ENCODE assay signal across 8 cellular contexts in the genomic region with DNA sequence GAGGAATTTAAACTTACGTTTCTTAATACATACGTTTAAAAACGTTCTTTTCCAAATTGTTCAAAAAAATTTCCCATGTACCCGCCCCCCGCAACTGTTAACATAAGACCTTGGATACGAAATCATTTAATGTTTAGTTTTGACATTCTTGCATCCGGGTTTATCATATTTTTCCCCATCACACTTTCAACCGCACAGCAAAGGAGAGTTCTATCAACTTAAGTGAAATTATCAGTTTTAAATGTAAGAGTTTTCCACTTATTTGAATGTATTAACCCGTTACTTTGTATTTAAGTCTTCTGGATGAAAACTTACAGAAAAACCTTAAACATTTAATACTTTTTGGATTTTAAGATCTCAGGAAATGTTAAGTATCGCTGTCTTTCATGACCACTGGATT. TPM values are rescaled to one million over a fixed set of nuclear protein-coding genes. Genes with fewer than 3 reads are reported as not detected.
DNase-seq lines count a peak whose midpoint lies in the region; ATAC-seq, FAIRE-seq and TF ChIP-seq lines count a peak whose summit lies in the region.

No MANE protein-coding gene starts in this region.

- H3K27ac Mint-ChIP-seq in progenitor cell of endocrine pancreas = peak overlapping the region; percentile 100

- POLR2A ChIA-PET in PC-3 (lab: Charles Lee; ENCODE audit: unreplicated experiment) = no interaction called here

- peak overlapping the region; percentile 96 for H3K9ac ChIP-seq in PC-3 (ENCODE audit: low read length)

- FAIRE-seq in RCC 7860 (lab: Jason Lieb, UNC) = no peak

- H3K27me3 Mint-ChIP-seq in progenitor cell of endocrine pancreas = no peaks in the 10 kb centered on the region

- H3K4me3 ChIP-seq in PC-3 (ENCODE audit: low read length) (peak overlapping the region; percentile 98), esophagus muscularis mucosa (peak overlapping the region; percentile 93 to 98 (median 96))

- 23% methylated on average over 10 of the region's 10 CpGs for WGBS in esophagus muscularis mucosa

- no peaks in the 10 kb centered on the region for H3K9me3 Mint-ChIP-seq in progenitor cell of endocrine pancreas (ENCODE audit: low read depth)

- H3K27ac ChIP-seq in PC-3 (ENCODE audit: low read length) (peak overlapping the region; percentile 44), esophagus muscularis mucosa (replicated peaks in 1 of 4) (peak overlapping the region; percentile 98 to 99 (median 98))

- H3K79me2 ChIP-seq in PC-3 (ENCODE audit: low read length) = peaks cover 44% of the 10 kb centered on the region

- H3K4me3 Mint-ChIP-seq in progenitor cell of endocrine pancreas (ENCODE audit: low read depth) = peak overlapping the region; percentile 100

- TF ChIP-seq EP300 in esophagus muscularis mucosa (IDR thresholded peaks at IDR 0.05) = no peak

- intact Hi-C loops in PC-3 (cut with micrococcal nuclease) (loop anchor here (5.0 kb wide), 2 partner anchors 81 to 129 kb away; a partner anchor contains a TSS), esophagus muscularis mucosa (cut with DNase I) (loop anchor here (10.0 kb wide), 1 partner anchor 556 kb away; a partner anchor contains a TSS)

- H3K36me3 ChIP-seq in PC-3 (ENCODE audit: low read depth, low read length) (peaks cover 4% of the 10 kb centered on the region; the same call in 1 of the 2 replicates), esophagus muscularis mucosa (peaks cover 0 to 27% (median 15%) of the 10 kb centered on the region in 4 donors)

- no peak for ATAC-seq in PC-3
- no peak for ATAC-seq in HG02852 (IDR thresholded peaks at IDR 0.05; ENCODE audit: unreplicated experiment)

- H4K20me1 ChIP-seq in PC-3 (ENCODE audit: low read length) = no peaks in the 10 kb centered on the region

- H3K27me3 ChIP-seq in PC-3 (ENCODE audit: low read length) (no peaks in the 10 kb centered on the region), esophagus muscularis mucosa (no peaks in the 10 kb centered on the region)

- BruUV-seq in PC-3 (replicated peaks; lab: Mats Ljungman, UMichigan) = TSS peak; percentile 72

- peak overlapping the region; percentile 99 for H3K4me2 ChIP-seq in PC-3 (ENCODE audit: low read length)

- H3K4me1 ChIP-seq in PC-3 (ENCODE audit: insufficient read depth, low read length) (peaks cover 19% of the 10 kb centered on the region), esophagus muscularis mucosa (peaks cover 20 to 41% (median 39%) of the 10 kb centered on the region in 4 donors)

- no peak for TF ChIP-seq CTCF in PC-3 (conservative IDR thresholded peaks at IDR 0.05; ENCODE audit: low read depth, low read length)
- no peak for TF ChIP-seq CTCF in esophagus muscularis mucosa (IDR thresholded peaks at IDR 0.05)
- no peak for TF ChIP-seq CTCF in progenitor cell of endocrine pancreas (IDR thresholded peaks at IDR 0.05; ENCODE audit: unreplicated experiment)

- H3F3A ChIP-seq in PC-3 (ENCODE audit: low read length, unreplicated experiment) = no peaks in the 10 kb centered on the region

- H2AFZ ChIP-seq in PC-3 (ENCODE audit: low read length) = peak overlapping the region; percentile 97

- H3K9me2 ChIP-seq in PC-3 (replicated peaks; ENCODE audit: low read length) = no peaks in the 10 kb centered on the region

- CTCF ChIA-PET in PC-3 (lab: Charles Lee) = no interaction called here

- no peaks in the 10 kb centered on the region for H3K9me3 ChIP-seq in PC-3 (ENCODE audit: low read length)
- H3K9me3 ChIP-seq in esophagus muscularis mucosa = no peaks in the 10 kb centered on the region

- peak; percentile 44 for DNase-seq in DMS53 (lab: John Stamatoyannopoulos, UW)
- no peak for DNase-seq in PC-3
- DNase-seq in esophagus muscularis mucosa (ENCODE audit: extremely low spot score) = no peak
- DNase-seq in progenitor cell of endocrine pancreas (ENCODE audit: low spot score, unreplicated experiment) = no peak
- no peak for DNase-seq in RCC 7860 (ENCODE audit: low spot score)
- no peak for DNase-seq in NOMO-1 treated with DMSO at 0.1 percent for 48 hours (lab: John Stamatoyannopoulos, UW; ENCODE audit: unreplicated experiment)
- DNase-seq in activated gamma-delta T cell treated with Interleukin-2 at 50 U/mL for 16 hours = no peak

- no peak for TF ChIP-seq POLR2A in esophagus muscularis mucosa (IDR thresholded peaks at IDR 0.05; ENCODE audit: low read depth)

- H3K4me1 Mint-ChIP-seq in progenitor cell of endocrine pancreas (ENCODE audit: low read depth) = peaks cover 22% of the 10 kb centered on the region

- peaks cover 6% of the 10 kb centered on the region for H3K36me3 Mint-ChIP-seq in progenitor cell of endocrine pancreas (ENCODE audit: insufficient read depth)

RNA-seq across cellular contexts. Expression of a gene that starts 0.6 kb away (rescaled TPM):
- total RNA-seq in PC-3 (2014; rRNA removed) (16.5 and 23.0 TPM in 2 replicates), esophagus muscularis mucosa (10 to 100 TPM; 31.4 to 40.7 (median 34.9) TPM), progenitor cell of endocrine pancreas (26.9 and 29.3 TPM in 2 replicates)
